ENCODE assay signal across 8 cellular contexts in genomic region chr1:171486048-171486519, GRCh38. TPM values are rescaled to one million over a fixed set of nuclear protein-coding genes. Genes with fewer than 3 reads are reported as not detected.
DNase-seq lines count a peak whose midpoint lies in the region; ATAC-seq and TF ChIP-seq lines count a peak whose summit lies in the region.

No MANE protein-coding gene starts in this region.

- ATAC-seq in GM19035 (IDR thresholded peaks at IDR 0.05; ENCODE audit: unreplicated experiment), result peak; percentile 29
- ATAC-seq in HG03378 (IDR thresholded peaks at IDR 0.05; ENCODE audit: unreplicated experiment), result peak; percentile 40
- ATAC-seq in activated T-cell treated with anti-CD3 and anti-CD28 coated beads, Interleukin-2, amount 50 U/mL, for 72 hours (replicated peaks in 1 of 2), result peak; percentile 75 to 80

- peaks cover 57% of the 10 kb centered on the region for H3K79me2 ChIP-seq in OCI-LY1 (ENCODE audit: insufficient read depth, low read length)
- H3K79me2 ChIP-seq in neural cell (replicated peaks; ENCODE audit: insufficient read depth, low read length), result peaks cover 57% of the 10 kb centered on the region

- H3K9ac ChIP-seq in OCI-LY1 (ENCODE audit: low read length), result peak overlapping the region; percentile 98
- peak overlapping the region; percentile 99 for H3K9ac ChIP-seq in neural cell (ENCODE audit: low read length)

- H3K9me2 ChIP-seq in OCI-LY1 (ENCODE audit: low read depth, low read length) (no peaks in the 10 kb centered on the region), neural cell (ENCODE audit: insufficient read depth, low read length) (no peaks in the 10 kb centered on the region)

- H3F3A ChIP-seq in OCI-LY1 (ENCODE audit: insufficient read depth, low read length) (no peaks in the 10 kb centered on the region), neural cell (ENCODE audit: insufficient read depth, low read length, poor library complexity, severe bottlenecking) (peaks cover 4% of the 10 kb centered on the region)

- H2AFZ ChIP-seq in OCI-LY1 (ENCODE audit: low read length), result no peak overlapping the region
- H2AFZ ChIP-seq in neural cell (ENCODE audit: low read depth, low read length), result peak overlapping the region; percentile 98

- no peak for TF ChIP-seq EP300 in neural cell (conservative IDR thresholded peaks at IDR 0.05; ENCODE audit: poor library complexity, severe bottlenecking)

- H3K27me3 ChIP-seq in OCI-LY1 (ENCODE audit: insufficient read depth, low read length), result no peaks in the 10 kb centered on the region
- H3K27me3 ChIP-seq in neural cell (ENCODE audit: insufficient read depth, low read depth, low read length), result no peaks in the 10 kb centered on the region
- no peaks in the 10 kb centered on the region for H3K27me3 ChIP-seq in testis

- no peaks in the 10 kb centered on the region for H3K9me3 Mint-ChIP-seq in activated T-cell treated with anti-CD3 and anti-CD28 coated beads, Interleukin-2, amount 50 U/mL, for 72 hours

- TF ChIP-seq CTCF in OCI-LY1 (IDR thresholded peaks at IDR 0.05; ENCODE audit: low read length), result no peak
- no peak for TF ChIP-seq CTCF in fibroblast of mammary gland (conservative IDR thresholded peaks at IDR 0.05; ENCODE audit: control insufficient read depth, insufficient read depth, low read depth, low read length)
- TF ChIP-seq CTCF in neural cell (IDR thresholded peaks at IDR 0.05; ENCODE audit: poor library complexity, severe bottlenecking), result no peak
- no peak for TF ChIP-seq CTCF in testis (IDR thresholded peaks at IDR 0.05)

- TF ChIP-seq POLR2A in testis (IDR thresholded peaks at IDR 0.05), result no peak

- H3K4me1 ChIP-seq in OCI-LY1 (ENCODE audit: insufficient read depth, low read length, severe bottlenecking), result peaks cover 38% of the 10 kb centered on the region
- peaks cover 18% of the 10 kb centered on the region for H3K4me1 ChIP-seq in testis

- H3K27me3 Mint-ChIP-seq in activated T-cell treated with anti-CD3 and anti-CD28 coated beads, Interleukin-2, amount 50 U/mL, for 72 hours (ENCODE audit: low read depth), result no peaks in the 10 kb centered on the region

- H3K36me3 Mint-ChIP-seq in activated T-cell treated with anti-CD3 and anti-CD28 coated beads, Interleukin-2, amount 50 U/mL, for 72 hours (ENCODE audit: insufficient read depth in 2 of 2), result peaks cover 9 to 23% of the 10 kb centered on the region in 2 donors

- H3K4me2 ChIP-seq in OCI-LY1 (ENCODE audit: low read length), result peak overlapping the region; percentile 90
- peak overlapping the region; percentile 91 for H3K4me2 ChIP-seq in neural cell (ENCODE audit: low read length)

- DNase-seq in CD1c-positive myeloid dendritic cell (ENCODE audit: extremely low spot score) (peak; percentile 68), fibroblast of mammary gland (ENCODE audit: low read depth) (peak; percentile 77), testis (peak; percentile 58)
- DNase-seq in activated T-cell treated with anti-CD3 and anti-CD28 coated beads, Interleukin-2, amount 50 U/mL, for 72 hours, result peak; percentile 78 to 82

- H3K4me3 ChIP-seq in OCI-LY1 (ENCODE audit: low read depth, low read length, poor library complexity, severe bottlenecking) (peak overlapping the region; percentile 96), fibroblast of mammary gland (ENCODE audit: control insufficient read depth, low read depth, low read length) (peak overlapping the region; percentile 94), neural cell (ENCODE audit: low read length) (peak overlapping the region; percentile 97), testis (peak overlapping the region; percentile 85 to 100)

- peak overlapping the region; percentile 98 for H3K27ac Mint-ChIP-seq in activated T-cell treated with anti-CD3 and anti-CD28 coated beads, Interleukin-2, amount 50 U/mL, for 72 hours

- peak overlapping the region; percentile 81 for H3K27ac ChIP-seq in OCI-LY1 (ENCODE audit: low read depth, low read length, poor library complexity, severe bottlenecking)
- H3K27ac ChIP-seq in neural cell (ENCODE audit: low read length), result peak overlapping the region; percentile 98
- peak overlapping the region; percentile 99 to 100 for H3K27ac ChIP-seq in testis

- H3K9me3 ChIP-seq in OCI-LY1 (ENCODE audit: low read length) (no peaks in the 10 kb centered on the region), neural cell (ENCODE audit: low read length) (no peaks in the 10 kb centered on the region), testis (no peaks in the 10 kb centered on the region)

- intact Hi-C loops in testis (cut with DNase I; ENCODE audit: low total_unique reads), result no loop called here

- peaks cover 11% of the 10 kb centered on the region for H4K20me1 ChIP-seq in OCI-LY1 (ENCODE audit: insufficient read depth, low read length)
- no peaks in the 10 kb centered on the region for H4K20me1 ChIP-seq in neural cell (ENCODE audit: insufficient read depth)

- TF ChIP-seq RAD21 in neural cell (conservative IDR thresholded peaks at IDR 0.05), result no peak

- H3K36me3 ChIP-seq in OCI-LY1 (ENCODE audit: insufficient read depth, low read length), result peaks cover 24% of the 10 kb centered on the region
- H3K36me3 ChIP-seq in neural cell (ENCODE audit: insufficient read depth, low read length), result no peaks in the 10 kb centered on the region
- H3K36me3 ChIP-seq in testis (ENCODE audit: low read depth, missing control alignments), result no peaks in the 10 kb centered on the region

- peaks cover 54% of the 10 kb centered on the region for H3K4me1 Mint-ChIP-seq in activated T-cell treated with anti-CD3 and anti-CD28 coated beads, Interleukin-2, amount 50 U/mL, for 72 hours (ENCODE audit: low read depth)

- WGBS in testis, 2 donors, result 0 to 1% methylated on average over 17 of the region's 17 CpGs

- peak overlapping the region; percentile 97 to 98 for H3K4me3 Mint-ChIP-seq in activated T-cell treated with anti-CD3 and anti-CD28 coated beads, Interleukin-2, amount 50 U/mL, for 72 hours

TF ChIP-seq in neural cell, 6 proteins besides CTCF, POLR2A, EP300 and RAD21:
- TF ChIP-seq EZH2 (IDR thresholded peaks at IDR 0.05; ENCODE audit: borderline replicate concordance, insufficient read depth, low read length, poor library complexity, severe bottlenecking) (no peak), POLR2AphosphoS5 (IDR thresholded peaks at IDR 0.05) (no peak), MXI1 (conservative IDR thresholded peaks at IDR 0.05; ENCODE audit: poor library complexity, severe bottlenecking) (no peak), REST (IDR thresholded peaks at IDR 0.05; ENCODE audit: borderline replicate concordance) (no peak), SMC3 (conservative IDR thresholded peaks at IDR 0.05; ENCODE audit: poor library complexity) (no peak), TAF1 (IDR thresholded peaks at IDR 0.05; ENCODE audit: low read depth) (no peak)

RNA-seq across cellular contexts. Expression of gene PRRC2C, which starts 0.8 kb away (rescaled TPM):
- total RNA-seq in activated T-cell treated with anti-CD3 and anti-CD28 coated beads, Interleukin-2, amount 50 U/mL, for 72 hours, result 100 to 1,000 TPM; 284 to 286 TPM
- polyA plus RNA-seq in neural cell (42.4 and 47.6 TPM in 2 replicates), testis (ENCODE audit: insufficient read depth, low read depth, low replicate concordance) (67.0 TPM)
- 75.7 and 110 TPM in 2 replicates for polyA minus RNA-seq in neural cell
- 100 to 1,000 TPM; 114 to 128 TPM for total RNA-seq in testis

Comparison
In these comparisons a context has a peak if more than half of its experiments do, and no peak if none do; other contexts are left out.
1. Peak in every context shown above with its lines: DNase-seq, ATAC-seq, H3K4me3 ChIP-seq and H3K27ac ChIP-seq.